ENCODE assay signal across 9 cellular contexts in the genomic region with DNA sequence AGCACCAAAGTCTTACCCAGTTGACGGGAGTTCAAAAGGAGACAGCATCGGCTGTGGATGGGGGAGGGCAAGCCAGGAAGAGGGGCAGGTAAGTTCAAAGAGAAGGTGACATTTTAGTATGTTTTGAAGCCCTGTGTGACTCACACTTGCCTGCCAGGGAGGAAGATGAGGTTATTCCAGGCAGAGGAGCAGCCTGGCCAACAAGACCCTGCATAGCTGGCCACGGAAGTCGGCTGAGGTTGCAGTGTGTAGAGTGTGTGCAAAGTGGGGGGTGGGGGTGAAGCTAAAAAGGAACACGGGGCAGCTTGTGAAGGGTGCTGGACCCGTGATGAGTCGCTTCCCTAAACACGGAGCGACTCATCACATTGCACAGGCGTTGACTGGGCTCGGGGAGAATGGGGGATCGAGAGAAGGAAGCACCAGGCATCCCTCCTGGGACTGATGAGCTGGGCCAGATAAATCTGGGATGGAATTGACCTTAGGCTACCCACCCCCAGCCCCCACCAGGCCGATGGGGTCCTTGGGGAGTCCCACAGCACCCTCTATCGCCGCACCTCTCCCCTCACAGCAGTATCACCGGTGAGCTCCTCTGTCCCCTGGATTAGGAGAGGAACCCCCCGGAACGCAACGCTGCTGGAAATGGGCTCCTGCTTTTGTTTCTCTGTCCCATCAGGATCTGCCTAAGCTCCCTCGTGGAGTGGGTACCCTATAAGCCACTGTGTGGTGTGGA.
A peak's percentile ranks its signal among the peaks of the same experiment; 100 is the strongest.
DNase-seq lines count a peak whose midpoint lies in the region; ATAC-seq and TF ChIP-seq lines count a peak whose summit lies in the region.
"Had no signal": no experiment of that assay in that cellular context is flagged by ENCODE, and none has a peak within 500 bp of the region (broad histone marks: within the 10 kb centered on the region; RNA-seq: fewer than 3 reads in every experiment).

No MANE protein-coding gene starts in this region.

- POLR2A ChIA-PET in activated CD4-positive, alpha-beta T cell treated with anti-CD3 and anti-CD28 coated beads, Interleukin-2, amount 10 ng/mL, durations not matched to agents 7 days and 5 days (lab: Charles Lee): interaction anchor here (0.8 to 2.0 kb wide), 5 partner anchors 60 to 111 kb away, joined by 3 to 9 read pairs (median 4); no protein-coding TSS in a partner anchor

- DNase-seq in KBM-7: peak; percentile 55
- DNase-seq in activated CD4-positive, alpha-beta T cell treated with anti-CD3 and anti-CD28 coated beads, Interleukin-2, amount 10 ng/mL, durations not matched to agents 7 days and 5 days: peak; percentile 78
- DNase-seq in effector CD4-positive, alpha-beta T cell: peak; percentile 68
- peak in 2 of 3 donors; percentile 58 to 69 for DNase-seq in stimulated activated CD4-positive, alpha-beta T cell treated with anti-CD3 and anti-CD28 coated beads, TNF-alpha, amount 100 ng/mL, for 48 hours (ENCODE audit: low read depth in 3 of 3)
- DNase-seq in NCI-H1436 (lab: John Stamatoyannopoulos, UW): no peak
- no peak for DNase-seq in omental fat pad (ENCODE audit: low spot score)
- no peak for DNase-seq in nephron progenitor cell
- DNase-seq: NCI-H1930 had no signal

- peaks cover 12% of the 10 kb centered on the region for H3K36me3 Mint-ChIP-seq in activated CD4-positive, alpha-beta T cell treated with anti-CD3 and anti-CD28 coated beads, Interleukin-2, amount 10 ng/mL, durations not matched to agents 7 days and 5 days (ENCODE audit: low read depth)
- no peaks in the 10 kb centered on the region for H3K36me3 Mint-ChIP-seq in nephron progenitor cell (ENCODE audit: low read depth)

- H3K27me3 Mint-ChIP-seq in activated CD4-positive, alpha-beta T cell treated with anti-CD3 and anti-CD28 coated beads, Interleukin-2, amount 10 ng/mL, durations not matched to agents 7 days and 5 days: no peaks in the 10 kb centered on the region
- H3K27me3 Mint-ChIP-seq in nephron progenitor cell (ENCODE audit: low read depth, poor library complexity): peaks cover 15% of the 10 kb centered on the region

- in situ Hi-C loops in KBM-7 (cut with MboI; ENCODE audit: low pct_unique_long_range_greater_than_20kb, low sequenced_read_pairs): no loop called here

- H3K27ac Mint-ChIP-seq in activated CD4-positive, alpha-beta T cell treated with anti-CD3 and anti-CD28 coated beads, Interleukin-2, amount 10 ng/mL, durations not matched to agents 7 days and 5 days: peak overlapping the region; percentile 93
- no peak overlapping the region for H3K27ac Mint-ChIP-seq in nephron progenitor cell

- no peak for ATAC-seq in omental fat pad (ENCODE audit: low FRiP score)
- no peak for ATAC-seq in HG03097 (IDR thresholded peaks at IDR 0.05; ENCODE audit: low FRiP score, unreplicated experiment)

- peaks cover 96% of the 10 kb centered on the region for H3K4me1 Mint-ChIP-seq in activated CD4-positive, alpha-beta T cell treated with anti-CD3 and anti-CD28 coated beads, Interleukin-2, amount 10 ng/mL, durations not matched to agents 7 days and 5 days
- peaks cover 14% of the 10 kb centered on the region for H3K4me1 Mint-ChIP-seq in nephron progenitor cell

- H3K9me3 Mint-ChIP-seq in activated CD4-positive, alpha-beta T cell treated with anti-CD3 and anti-CD28 coated beads, Interleukin-2, amount 10 ng/mL, durations not matched to agents 7 days and 5 days: peaks cover 3% of the 10 kb centered on the region
- no peaks in the 10 kb centered on the region for H3K9me3 Mint-ChIP-seq in nephron progenitor cell

- no peak for TF ChIP-seq CTCF in omental fat pad (IDR thresholded peaks at IDR 0.05)
- TF ChIP-seq CTCF in nephron progenitor cell (IDR thresholded peaks at IDR 0.05): no peak

- peak overlapping the region; percentile 51 for H3K4me3 Mint-ChIP-seq in activated CD4-positive, alpha-beta T cell treated with anti-CD3 and anti-CD28 coated beads, Interleukin-2, amount 10 ng/mL, durations not matched to agents 7 days and 5 days
- H3K4me3 Mint-ChIP-seq in nephron progenitor cell: no peak overlapping the region

- CTCF ChIA-PET in activated CD4-positive, alpha-beta T cell treated with anti-CD3 and anti-CD28 coated beads, Interleukin-2, amount 10 ng/mL, durations not matched to agents 7 days and 5 days (lab: Charles Lee): interaction anchor here (0.8 to 14.5 kb wide), 22 partner anchors 8 to 461 kb away, joined by 3 to 200 read pairs (median 8); a partner anchor contains a TSS

Comparison
In these comparisons a context has a peak if more than half of its experiments do, and no peak if none do; other contexts are left out.
1. DNase-seq: peak in KBM-7 (single experiment), activated CD4-positive, alpha-beta T cell treated with anti-CD3 and anti-CD28 coated beads, Interleukin-2, amount 10 ng/mL, durations not matched to agents 7 days and 5 days (single experiment), effector CD4-positive, alpha-beta T cell (single experiment) and stimulated activated CD4-positive, alpha-beta T cell treated with anti-CD3 and anti-CD28 coated beads, TNF-alpha, amount 100 ng/mL, for 48 hours (2 of 3); none in NCI-H1436 (single experiment), omental fat pad (single experiment) and nephron progenitor cell (single experiment).